ENCODE assay signal across 20 cellular contexts in the genomic region with DNA sequence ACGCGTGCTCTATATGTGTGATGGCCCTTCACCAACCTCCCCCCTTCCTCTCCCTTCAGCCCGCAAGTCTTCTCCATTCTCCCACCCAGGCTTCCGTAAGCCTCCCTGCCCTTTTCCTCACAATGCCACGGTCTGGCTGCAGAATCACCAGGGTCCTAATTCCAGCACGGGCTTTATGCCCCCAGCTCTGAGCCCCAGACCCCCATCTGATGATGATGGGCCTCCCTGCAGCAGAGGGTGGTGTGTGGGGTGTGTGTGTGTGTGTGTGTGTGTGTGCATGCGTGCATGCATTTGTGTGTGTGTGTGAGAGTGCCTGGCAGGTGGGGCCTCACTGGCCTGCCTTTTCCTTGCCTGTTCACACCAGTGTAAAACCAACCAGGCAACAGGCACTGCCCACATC.
A peak's percentile ranks its signal among the peaks of the same experiment; 100 is the strongest.
DNase-seq lines count a peak whose midpoint lies in the region; ATAC-seq, FAIRE-seq and TF ChIP-seq lines count a peak whose summit lies in the region.
"Had no signal": no experiment of that assay in that cellular context is flagged by ENCODE, and none has a peak within 500 bp of the region (broad histone marks: within the 10 kb centered on the region; RNA-seq: fewer than 3 reads in every experiment).

No MANE protein-coding gene starts in this region.

- no peak for TF ChIP-seq CTCF in chondrocyte (IDR thresholded peaks at IDR 0.05)

- H3K9me3 Mint-ChIP-seq in activated CD8-positive, alpha-beta memory T cell treated with anti-CD3 and anti-CD28 coated beads, Interleukin-2, amount 10 ng/mL, durations not matched to agents 7 days and 5 days (ENCODE audit: low read depth) = no peaks in the 10 kb centered on the region
- H3K9me3 Mint-ChIP-seq in chondrocyte (ENCODE audit: low read depth) = no peaks in the 10 kb centered on the region
- H3K9me3 Mint-ChIP-seq in stimulated activated memory B cell treated with anti-CD40 and anti-IgM and Interleukin-4, amounts not matched to agents 10 μg/mL and 1 μg/mL and 100 μg/mL, for 72 hours = peaks cover 3% of the 10 kb centered on the region
- H3K9me3 Mint-ChIP-seq: HFFc6, IgD-negative memory B cell had no signal

- no peak for ATAC-seq in activated CD8-positive, alpha-beta memory T cell treated with anti-CD3 and anti-CD28 coated beads, Interleukin-2, amount 10 ng/mL, durations not matched to agents 7 days and 5 days
- ATAC-seq in stimulated activated memory B cell treated with anti-CD40 and anti-IgM and Interleukin-4, amounts not matched to agents 10 μg/mL and 1 μg/mL and 100 μg/mL, for 72 hours = peak; percentile 31

- peaks cover 5% of the 10 kb centered on the region for H3K27me3 Mint-ChIP-seq in activated CD8-positive, alpha-beta memory T cell treated with anti-CD3 and anti-CD28 coated beads, Interleukin-2, amount 10 ng/mL, durations not matched to agents 7 days and 5 days
- H3K27me3 Mint-ChIP-seq in chondrocyte (ENCODE audit: low read depth) = peaks cover 6% of the 10 kb centered on the region
- no peaks in the 10 kb centered on the region for H3K27me3 Mint-ChIP-seq in stimulated activated memory B cell treated with anti-CD40 and anti-IgM and Interleukin-4, amounts not matched to agents 10 μg/mL and 1 μg/mL and 100 μg/mL, for 72 hours
- H3K27me3 Mint-ChIP-seq: IgD-negative memory B cell had no signal

- H3K79me2 ChIP-seq in mesendoderm (ENCODE audit: control insufficient read depth, insufficient read depth, low read length) = no peaks in the 10 kb centered on the region

- H3K9ac ChIP-seq in mesendoderm (ENCODE audit: low read length) = no peak overlapping the region

- H3K27ac ChIP-seq in mesendoderm (ENCODE audit: low read depth, low read length) = no peak overlapping the region
- H3K27ac ChIP-seq: Peyer's patch, SJCRH30 had no signal

- no peak overlapping the region for H2BK15ac ChIP-seq in mesendoderm (replicated peaks; ENCODE audit: low read depth)

- no peak overlapping the region for H2AK5ac ChIP-seq in mesendoderm (ENCODE audit: low read length)

- no peak overlapping the region for H3K4me3 Mint-ChIP-seq in activated CD8-positive, alpha-beta memory T cell treated with anti-CD3 and anti-CD28 coated beads, Interleukin-2, amount 10 ng/mL, durations not matched to agents 7 days and 5 days
- H3K4me3 Mint-ChIP-seq in chondrocyte (ENCODE audit: unreplicated experiment) = no peak overlapping the region
- H3K4me3 Mint-ChIP-seq in stimulated activated memory B cell treated with anti-CD40 and anti-IgM and Interleukin-4, amounts not matched to agents 10 μg/mL and 1 μg/mL and 100 μg/mL, for 72 hours = no peak overlapping the region
- H3K4me3 Mint-ChIP-seq: HFFc6, IgD-negative memory B cell had no signal

- FAIRE-seq in GM12891 (lab: Jason Lieb, UNC) = no peak

- WGBS in mesendoderm (ENCODE audit: extremely low coverage, insufficient coverage, low lambda C conversion rate) = no CpG with 5 or more reads among the region's 7 CpGs

- CTCF ChIA-PET in activated CD8-positive, alpha-beta memory T cell treated with anti-CD3 and anti-CD28 coated beads, Interleukin-2, amount 10 ng/mL, durations not matched to agents 7 days and 5 days (lab: Charles Lee) = interaction anchor here (1.1 kb wide), 1 partner anchor 12 kb away, joined by 3 read pairs; no protein-coding TSS in a partner anchor

- no peak overlapping the region for H4K5ac ChIP-seq in mesendoderm (ENCODE audit: low read length)

- no peak overlapping the region for H2BK5ac ChIP-seq in mesendoderm (ENCODE audit: low read length)

- no peaks in the 10 kb centered on the region for H3K79me1 ChIP-seq in mesendoderm (ENCODE audit: low read length)

- no peak overlapping the region for H3K56ac ChIP-seq in mesendoderm (ENCODE audit: low read length)

- no peaks in the 10 kb centered on the region for H3K36me3 Mint-ChIP-seq in activated CD8-positive, alpha-beta memory T cell treated with anti-CD3 and anti-CD28 coated beads, Interleukin-2, amount 10 ng/mL, durations not matched to agents 7 days and 5 days
- H3K36me3 Mint-ChIP-seq in chondrocyte (ENCODE audit: low read depth) = peaks cover 4% of the 10 kb centered on the region
- H3K36me3 Mint-ChIP-seq in stimulated activated memory B cell treated with anti-CD40 and anti-IgM and Interleukin-4, amounts not matched to agents 10 μg/mL and 1 μg/mL and 100 μg/mL, for 72 hours = no peaks in the 10 kb centered on the region
- H3K36me3 Mint-ChIP-seq: IgD-negative memory B cell had no signal

- H2BK120ac ChIP-seq in mesendoderm (ENCODE audit: low read depth, low read length) = no peak overlapping the region

- DNase-seq in activated CD8-positive, alpha-beta memory T cell treated with anti-CD3 and anti-CD28 coated beads, Interleukin-2, amount 50 U/mL, for 48 hours = peak; percentile 12
- DNase-seq in activated CD8-positive, alpha-beta memory T cell treated with anti-CD3 and anti-CD28 coated beads, Interleukin-2, amount 10 ng/mL, durations not matched to agents 7 days and 5 days = no peak
- DNase-seq in chondrocyte (ENCODE audit: low spot score) = peak; percentile 75
- no peak for DNase-seq in mesendoderm
- no peak for DNase-seq in MV-4-11 (lab: John Stamatoyannopoulos, UW)
- DNase-seq in GM12891 (ENCODE audit: insufficient read length, low spot score) = no peak
- DNase-seq: AML-193, C1 segment of cervical spinal cord, DMS53, GF-D8, H7, HFFc6, NCI-H1105 treated with DMSO at 0.1 percent for 48 hours, NCI-H1694 treated with DMSO at 0.1 percent for 48 hours, NCI-H446, NCI-H526, SJCRH30 had no signal

- no peak overlapping the region for H3K27ac Mint-ChIP-seq in activated CD8-positive, alpha-beta memory T cell treated with anti-CD3 and anti-CD28 coated beads, Interleukin-2, amount 10 ng/mL, durations not matched to agents 7 days and 5 days
- H3K27ac Mint-ChIP-seq in chondrocyte (ENCODE audit: unreplicated experiment) = no peak overlapping the region
- no peak overlapping the region for H3K27ac Mint-ChIP-seq in stimulated activated memory B cell treated with anti-CD40 and anti-IgM and Interleukin-4, amounts not matched to agents 10 μg/mL and 1 μg/mL and 100 μg/mL, for 72 hours
- H3K27ac Mint-ChIP-seq: HFFc6, IgD-negative memory B cell had no signal

- no peak for TF ChIP-seq POLR2A in GM12891 (IDR thresholded peaks at IDR 0.05; ENCODE audit: low read depth, low read length)

- H3K4me1 ChIP-seq in mesendoderm (ENCODE audit: control insufficient read depth, low read depth, low read length) = no peaks in the 10 kb centered on the region
- H3K4me1 ChIP-seq: Peyer's patch, SJCRH30 had no signal

- H3K4me2 ChIP-seq in mesendoderm (ENCODE audit: low read length) = no peak overlapping the region

- no peak overlapping the region for H3K18ac ChIP-seq in mesendoderm (ENCODE audit: low read length)

- H4K8ac ChIP-seq in mesendoderm (ENCODE audit: low read depth, low read length) = no peak overlapping the region

- H3K4ac ChIP-seq in mesendoderm (ENCODE audit: low read depth, low read length) = no peak overlapping the region

- no peaks in the 10 kb centered on the region for H3K27me3 ChIP-seq in mesendoderm (ENCODE audit: insufficient read depth, low read length, poor library complexity)
- H3K27me3 ChIP-seq: Peyer's patch, SJCRH30 had no signal

- H3K36me3 ChIP-seq in mesendoderm (ENCODE audit: control insufficient read depth, insufficient read depth, low read length) = no peaks in the 10 kb centered on the region
- H3K36me3 ChIP-seq: Peyer's patch, SJCRH30 had no signal

- H3K23ac ChIP-seq in mesendoderm (ENCODE audit: low read length) = peak overlapping the region; percentile 45

- no peak overlapping the region for H3K4me3 ChIP-seq in mesendoderm (ENCODE audit: low read length)
- H3K4me3 ChIP-seq: Peyer's patch, SJCRH30 had no signal

- no peaks in the 10 kb centered on the region for H3K4me1 Mint-ChIP-seq in activated CD8-positive, alpha-beta memory T cell treated with anti-CD3 and anti-CD28 coated beads, Interleukin-2, amount 10 ng/mL, durations not matched to agents 7 days and 5 days
- no peaks in the 10 kb centered on the region for H3K4me1 Mint-ChIP-seq in chondrocyte (ENCODE audit: low read depth)
- H3K4me1 Mint-ChIP-seq in stimulated activated memory B cell treated with anti-CD40 and anti-IgM and Interleukin-4, amounts not matched to agents 10 μg/mL and 1 μg/mL and 100 μg/mL, for 72 hours = no peaks in the 10 kb centered on the region
- H3K4me1 Mint-ChIP-seq: IgD-negative memory B cell had no signal

TF ChIP-seq in GM12891, 5 proteins besides CTCF, POLR2A, EP300 and RAD21:
- TF ChIP-seq POU2F2 (IDR thresholded peaks at IDR 0.05; ENCODE audit: low read depth, low read length) (no peak), SPI1 (IDR thresholded peaks at IDR 0.05; ENCODE audit: low read depth, low read length) (no peak), POLR2AphosphoS5 (IDR thresholded peaks at IDR 0.05; ENCODE audit: low read depth, low read length) (no peak), PAX5 (IDR thresholded peaks at IDR 0.05; ENCODE audit: insufficient read depth, low read length, severe bottlenecking) (no peak), TAF1 (IDR thresholded peaks at IDR 0.05; ENCODE audit: low read depth, low read length) (no peak)
TF ChIP-seq in GM12891: peak in this region for 0.

Comparison
In these comparisons a context has a peak if more than half of its experiments do, and no peak if none do; other contexts are left out.
1. DNase-seq: peak in activated CD8-positive, alpha-beta memory T cell treated with anti-CD3 and anti-CD28 coated beads, Interleukin-2, amount 50 U/mL, for 48 hours (single experiment) and chondrocyte (single experiment); none in activated CD8-positive, alpha-beta memory T cell treated with anti-CD3 and anti-CD28 coated beads, Interleukin-2, amount 10 ng/mL, durations not matched to agents 7 days and 5 days (single experiment), mesendoderm (single experiment), MV-4-11 (single experiment) and GM12891 (single experiment).